Comparison of ENCODE assay signal across 1 cellular context in genomic region chr1:198538579-198539364, GRCh38.
TF ChIP-seq lines count a peak whose summit lies in the region.

No MANE protein-coding gene starts in this region.

TF ChIP-seq in GM23338, 12 proteins besides CTCF, POLR2A, EP300 and RAD21:
- TF ChIP-seq EZH2phosphoT487 (IDR thresholded peaks at IDR 0.05; ENCODE audit: unreplicated experiment) (no peak), ZNF462 (CRISPR knock-in tag; IDR thresholded peaks at IDR 0.05) (no peak), STAT1 (IDR thresholded peaks at IDR 0.05; ENCODE audit: unreplicated experiment) (no peak), POLR2AphosphoS5 (IDR thresholded peaks at IDR 0.05; ENCODE audit: low read depth) (no peak), ZNF331 (CRISPR knock-in tag; IDR thresholded peaks at IDR 0.05; ENCODE audit: low read depth) (no peak)
- TF ChIP-seq, protein P1, sequence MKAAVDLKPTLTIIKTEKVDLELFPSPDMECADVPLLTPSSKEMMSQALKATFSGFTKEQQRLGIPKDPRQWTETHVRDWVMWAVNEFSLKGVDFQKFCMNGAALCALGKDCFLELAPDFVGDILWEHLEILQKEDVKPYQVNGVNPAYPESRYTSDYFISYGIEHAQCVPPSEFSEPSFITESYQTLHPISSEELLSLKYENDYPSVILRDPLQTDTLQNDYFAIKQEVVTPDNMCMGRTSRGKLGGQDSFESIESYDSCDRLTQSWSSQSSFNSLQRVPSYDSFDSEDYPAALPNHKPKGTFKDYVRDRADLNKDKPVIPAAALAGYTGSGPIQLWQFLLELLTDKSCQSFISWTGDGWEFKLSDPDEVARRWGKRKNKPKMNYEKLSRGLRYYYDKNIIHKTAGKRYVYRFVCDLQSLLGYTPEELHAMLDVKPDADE (IDR thresholded peaks at IDR 0.05) = no peak
